ENCODE assay signal across 14 cellular contexts in genomic region chr15:40917585-40917984, GRCh38. TPM values are rescaled to one million over a fixed set of nuclear protein-coding genes. Genes with fewer than 3 reads are reported as not detected.
DNase-seq lines count a peak whose midpoint lies in the region; ATAC-seq and TF ChIP-seq lines count a peak whose summit lies in the region.
"Had no signal": no experiment of that assay in that cellular context is flagged by ENCODE, and none has a peak within 500 bp of the region (broad histone marks: within the 10 kb centered on the region; RNA-seq: fewer than 3 reads in every experiment).

No MANE protein-coding gene starts in this region.

- 60 to 65% methylated on average over 11 of the region's 11 CpGs for WGBS in heart right ventricle, 2 donors
- 68 to 82% methylated on average over 5 to 11 of the region's 11 CpGs for WGBS in endodermal cell (ENCODE audit: insufficient coverage in 1 of 2, insufficient read length in 1 of 2), 2 experiments

- intact Hi-C loops in heart right ventricle (cut with DNase I) = no loop called here
- intact Hi-C loops in Right ventricle myocardium superior (cut with DNase I) = no loop called here
- intact Hi-C loops in uterus (cut with DNase I; ENCODE audit: low total_unique reads) = no loop called here

- H3K4me3 ChIP-seq in heart right ventricle = peak overlapping the region in 8 of 10 donors; percentile 3 to 48 (median 40)
- no peak overlapping the region for H3K4me3 ChIP-seq in endodermal cell (ENCODE audit: low read length)
- no peak overlapping the region for H3K4me3 ChIP-seq in neural progenitor cell
- H3K4me3 ChIP-seq in uterus = no peak overlapping the region
- H3K4me3 ChIP-seq in brain microvascular endothelial cell (ENCODE audit: low read depth, low read length) = no peak overlapping the region
- H3K4me3 ChIP-seq in coronary artery = no peak overlapping the region

- H3K27me3 Mint-ChIP-seq in endodermal cell (ENCODE audit: insufficient read depth) = peaks cover 61% of the 10 kb centered on the region
- peaks cover 30% of the 10 kb centered on the region for H3K27me3 Mint-ChIP-seq in neural progenitor cell (ENCODE audit: insufficient read depth, low read depth)
- H3K27me3 Mint-ChIP-seq: CD4-positive, alpha-beta memory T cell had no signal

- ATAC-seq in heart right ventricle (peak in 2 of 8 donors; percentile 2 to 19), Right ventricle myocardium superior (ENCODE audit: poor library complexity) (no peak), HG02763 (IDR thresholded peaks at IDR 0.05; ENCODE audit: unreplicated experiment) (no peak)

- H3K4me2 ChIP-seq in neural progenitor cell = no peak overlapping the region
- H3K4me2 ChIP-seq: KMS-11 had no signal

- no peak for TF ChIP-seq CTCF in heart right ventricle (IDR thresholded peaks at IDR 0.05)
- peak; percentile 57 for TF ChIP-seq CTCF in endodermal cell (conservative IDR thresholded peaks at IDR 0.05)
- no peak for TF ChIP-seq CTCF in neural progenitor cell (IDR thresholded peaks at IDR 0.05)
- TF ChIP-seq CTCF in uterus (IDR thresholded peaks at IDR 0.05) = no peak
- no peak for TF ChIP-seq CTCF in brain microvascular endothelial cell (IDR thresholded peaks at IDR 0.05; ENCODE audit: low read depth, low read length, missing control alignments)
- no peak for TF ChIP-seq CTCF in coronary artery (IDR thresholded peaks at IDR 0.05)

- H3K79me2 ChIP-seq in neural progenitor cell (ENCODE audit: low read depth) = no peaks in the 10 kb centered on the region

- H3K36me3 ChIP-seq in heart right ventricle = no peaks in the 10 kb centered on the region
- no peaks in the 10 kb centered on the region for H3K36me3 ChIP-seq in endodermal cell (ENCODE audit: control insufficient read depth, insufficient read depth, low read length)
- no peaks in the 10 kb centered on the region for H3K36me3 ChIP-seq in neural progenitor cell
- H3K36me3 ChIP-seq in uterus = no peaks in the 10 kb centered on the region
- no peaks in the 10 kb centered on the region for H3K36me3 ChIP-seq in brain microvascular endothelial cell (replicated peaks)

- H3K9me3 Mint-ChIP-seq in endodermal cell (no peaks in the 10 kb centered on the region), neural progenitor cell (no peaks in the 10 kb centered on the region)
- H3K9me3 Mint-ChIP-seq: CD4-positive, alpha-beta memory T cell had no signal

- peaks cover 6% of the 10 kb centered on the region for H3F3A ChIP-seq in neural progenitor cell (ENCODE audit: low read depth)

- in situ Hi-C loops in brain microvascular endothelial cell (cut with HindIII; ENCODE audit: low pct_ligation_motif_present, low sequenced_read_pairs) = loop anchor here (25.0 kb wide), 1 partner anchor 95 kb away; no protein-coding TSS in a partner anchor

- H3K4me3 Mint-ChIP-seq in endodermal cell (no peak overlapping the region), neural progenitor cell (no peak overlapping the region)
- H3K4me3 Mint-ChIP-seq: CD4-positive, alpha-beta memory T cell had no signal

- peak overlapping the region in 9 of 10 donors; percentile 44 to 90 (median 83) for H3K27ac ChIP-seq in heart right ventricle
- H3K27ac ChIP-seq in endodermal cell (ENCODE audit: low read depth, low read length) = no peak overlapping the region
- H3K27ac ChIP-seq in neural progenitor cell = no peak overlapping the region
- H3K27ac ChIP-seq in uterus = peak overlapping the region; percentile 1 to 20
- no peak overlapping the region for H3K27ac ChIP-seq in brain microvascular endothelial cell
- H3K27ac ChIP-seq in coronary artery = no peak overlapping the region
- H3K27ac ChIP-seq: KMS-11 had no signal

- H3K9ac ChIP-seq in endodermal cell (ENCODE audit: extremely low read depth, low read length, poor library complexity, severe bottlenecking) (no peak overlapping the region), neural progenitor cell (no peak overlapping the region)
- H3K9ac ChIP-seq: KMS-11 had no signal

- H3K4me1 Mint-ChIP-seq in endodermal cell (no peaks in the 10 kb centered on the region), neural progenitor cell (peaks cover 3% of the 10 kb centered on the region)
- H3K4me1 Mint-ChIP-seq: CD4-positive, alpha-beta memory T cell had no signal

- H3K27me3 ChIP-seq in heart right ventricle = no peaks in the 10 kb centered on the region
- H3K27me3 ChIP-seq in endodermal cell (ENCODE audit: control insufficient read depth, insufficient read depth, low read length, poor library complexity, severe bottlenecking) = peaks cover 39% of the 10 kb centered on the region
- H3K27me3 ChIP-seq in neural progenitor cell = peaks cover 43% of the 10 kb centered on the region
- no peaks in the 10 kb centered on the region for H3K27me3 ChIP-seq in uterus
- H3K27me3 ChIP-seq in brain microvascular endothelial cell (replicated peaks) = no peaks in the 10 kb centered on the region

- H3K9me3 ChIP-seq in heart right ventricle = no peaks in the 10 kb centered on the region
- H3K9me3 ChIP-seq in endodermal cell (ENCODE audit: control insufficient read depth, low read length) = no peaks in the 10 kb centered on the region
- H3K9me3 ChIP-seq in neural progenitor cell (ENCODE audit: low read depth) = no peaks in the 10 kb centered on the region
- H3K9me3 ChIP-seq in uterus = no peaks in the 10 kb centered on the region

- TF ChIP-seq POLR2A in uterus (IDR thresholded peaks at IDR 0.05) = no peak

- DNase-seq in heart right ventricle = no peak
- DNase-seq in Right ventricle myocardium superior = no peak
- no peak for DNase-seq in endodermal cell
- peak; percentile 49 for DNase-seq in neural progenitor cell (ENCODE audit: low spot score)
- DNase-seq in uterus = no peak
- DNase-seq in brain microvascular endothelial cell = no peak
- no peak for DNase-seq in coronary artery (ENCODE audit: low spot score)
- DNase-seq: AML-193; CD4-positive, alpha-beta memory T cell; GF-D8; NCI-H187 had no signal

- peaks cover 2 to 51% (median 12%) of the 10 kb centered on the region in 9 donors for H3K4me1 ChIP-seq in heart right ventricle
- H3K4me1 ChIP-seq in endodermal cell (ENCODE audit: control insufficient read depth, insufficient read depth, low read length) = no peaks in the 10 kb centered on the region
- peaks cover 18% of the 10 kb centered on the region for H3K4me1 ChIP-seq in neural progenitor cell
- H3K4me1 ChIP-seq in uterus = no peaks in the 10 kb centered on the region

- H3K27ac Mint-ChIP-seq in endodermal cell = no peak overlapping the region
- H3K27ac Mint-ChIP-seq in neural progenitor cell = no peak overlapping the region
- H3K27ac Mint-ChIP-seq: CD4-positive, alpha-beta memory T cell had no signal

- H2AFZ ChIP-seq in neural progenitor cell (replicated peaks) = no peak overlapping the region

- no peaks in the 10 kb centered on the region for H4K20me1 ChIP-seq in neural progenitor cell (ENCODE audit: low read depth)

- H3K36me3 Mint-ChIP-seq in endodermal cell (ENCODE audit: low read depth) (no peaks in the 10 kb centered on the region), neural progenitor cell (no peaks in the 10 kb centered on the region)
- H3K36me3 Mint-ChIP-seq: CD4-positive, alpha-beta memory T cell had no signal

RNA-seq across cellular contexts. Expression of gene DLL4, which starts 11.6 kb away (rescaled TPM):
- total RNA-seq in heart right ventricle (10 to 100 TPM in 8 of 10 donors, 1 to 10 TPM in 2; 6.5 to 24.8 (median 16.6) TPM), Right ventricle myocardium superior (10.7 TPM), endodermal cell (under 1 TPM; 0.20 to 0.64 TPM), neural progenitor cell (ENCODE audit: low replicate concordance) (0.12 TPM in 1 of 2 replicates, not detected in the other), uterus (10 to 100 TPM; 18.2 to 31.1 (median 22.6) TPM)
- polyA plus RNA-seq in heart right ventricle = 10 to 100 TPM in 1 of 2 donors, 1 to 10 TPM in 1; 8.7 to 10.2 TPM
- 0.64 TPM for polyA plus RNA-seq in endodermal cell (2013, experiment 1 of 2)
- 0.66 TPM for polyA plus RNA-seq in endodermal cell (2013, experiment 2 of 2)
- total RNA-seq: CD4-positive, alpha-beta memory T cell; MCF 10A had no signal
- polyA plus RNA-seq: CD4-positive, alpha-beta memory T cell had no signal

RNA-seq across cellular contexts. Expression of gene VPS18, which starts 23.3 kb away (rescaled TPM):
- total RNA-seq in heart right ventricle = 10 to 100 TPM; 16.0 to 25.0 (median 21.5) TPM
- 10 to 100 TPM; 10.5 to 12.2 TPM for polyA plus RNA-seq in heart right ventricle
- total RNA-seq in Right ventricle myocardium superior = 18.4 TPM
- total RNA-seq in endodermal cell = 10 to 100 TPM; 26.6 to 29.0 TPM
- polyA plus RNA-seq in endodermal cell (2013, experiment 1 of 2) = 14.6 TPM
- polyA plus RNA-seq in endodermal cell (2013, experiment 2 of 2) = 13.9 TPM
- total RNA-seq in neural progenitor cell (ENCODE audit: low replicate concordance) = 8.0 and 22.2 TPM in 2 replicates
- 10 to 100 TPM in 2 of 4 donors, 1 to 10 TPM in 2; 3.8 to 33.3 (median 17.3) TPM for total RNA-seq in uterus

RNA-seq across cellular contexts. Expression of gene CHAC1, which starts 35.7 kb away (rescaled TPM):
- total RNA-seq in heart right ventricle = 1 to 10 TPM in 7 of 10 donors, under 1 TPM in 3; 0.31 to 4.8 (median 1.7) TPM
- 1 to 10 TPM; 1.7 to 7.6 TPM for polyA plus RNA-seq in heart right ventricle
- total RNA-seq in Right ventricle myocardium superior = 0.46 TPM
- total RNA-seq in endodermal cell = 1 to 10 TPM; 6.8 to 9.0 TPM
- polyA plus RNA-seq in endodermal cell (2013, experiment 1 of 2) = 28.5 TPM
- polyA plus RNA-seq in endodermal cell (2013, experiment 2 of 2) = 11.2 TPM
- total RNA-seq in neural progenitor cell (ENCODE audit: low replicate concordance) = 2.4 and 4.8 TPM in 2 replicates
- 1 to 10 TPM in 2 of 4 donors, under 1 TPM in 1, not detected in 1; 0.35 to 1.8 (median 1.4) TPM for total RNA-seq in uterus

RNA-seq across cellular contexts. Expression of gene RHOV, which starts 43.6 kb away (rescaled TPM):
- not detected for total RNA-seq in heart right ventricle
- polyA plus RNA-seq in heart right ventricle = under 1 TPM in 1 of 2 donors, not detected in 1; 0.03 TPM
- total RNA-seq in Right ventricle myocardium superior = not detected
- 1 to 10 TPM; 1.8 to 2.8 TPM for total RNA-seq in endodermal cell
- polyA plus RNA-seq in endodermal cell (2013, experiment 1 of 2) = 0.39 TPM
- polyA plus RNA-seq in endodermal cell (2013, experiment 2 of 2) = 0.50 TPM
- 1.2 TPM in 1 of 2 replicates, not detected in the other for total RNA-seq in neural progenitor cell (ENCODE audit: low replicate concordance)
- under 1 TPM in 1 of 4 donors, not detected in 3; 0.76 TPM for total RNA-seq in uterus
- total RNA-seq: CD4-positive, alpha-beta memory T cell had no signal
- polyA plus RNA-seq: CD4-positive, alpha-beta memory T cell had no signal

Comparison
In these comparisons a context has a peak if more than half of its experiments do, and no peak if none do; other contexts are left out.
1. H3K27ac ChIP-seq: peak in heart right ventricle (9 of 10) and uterus (2 of 2); none in endodermal cell (single experiment), neural progenitor cell (single experiment), brain microvascular endothelial cell (single experiment) and coronary artery (0 of 2).
2. H3K4me3 ChIP-seq: peak in heart right ventricle (8 of 10); none in endodermal cell (single experiment), neural progenitor cell (single experiment), uterus (0 of 2), brain microvascular endothelial cell (single experiment) and coronary artery (single experiment).